In genomic region chr4:88523325-88524129, GRCh38 we compare ENCODE assay signal across 8 cellular contexts. TPM values are rescaled to one million over a fixed set of nuclear protein-coding genes. Genes with fewer than 3 reads are reported as not detected.
DNase-seq lines count a peak whose midpoint lies in the region; ATAC-seq, FAIRE-seq and TF ChIP-seq lines count a peak whose summit lies in the region.

Gene PYURF (minus strand): TSS chr4:88523776. CDS start chr4:88523700, 76 bp downstream.

- H3K27me3 Mint-ChIP-seq in CD14-positive monocyte (ENCODE audit: low read depth in 3 of 3) = peaks cover 0 to 2% (median 0%) of the 10 kb centered on the region in 3 donors

- FAIRE-seq in HepG2 (lab: Jason Lieb, UNC) = peak; percentile 65

- TF ChIP-seq CTCF in CD14-positive monocyte (IDR thresholded peaks at IDR 0.05) = no peak
- peak; percentile 43 for TF ChIP-seq CTCF in HepG2 (CRISPR knock-in tag; IDR thresholded peaks at IDR 0.05)

- H3K4me1 Mint-ChIP-seq in CD14-positive monocyte = peaks cover 17% of the 10 kb centered on the region

- ATAC-seq in GM19395 (IDR thresholded peaks at IDR 0.05; ENCODE audit: unreplicated experiment) = peak; percentile 81
- ATAC-seq in HG03558 (IDR thresholded peaks at IDR 0.05; ENCODE audit: extremely low read depth, unreplicated experiment) = peak; percentile 68
- peak; percentile 97 for ATAC-seq in HepG2

- peak within 1 kb of the TSS; percentile 71 to 89 (median 84) for H3K27ac Mint-ChIP-seq in CD14-positive monocyte

- H3K4me3 Mint-ChIP-seq in CD14-positive monocyte = peak within 1 kb of the TSS; percentile 94 to 95

- H2AFZ ChIP-seq in HepG2 (ENCODE audit: low read length) = peak within 1 kb of the TSS; percentile 86

- H3K36me3 Mint-ChIP-seq in CD14-positive monocyte = peaks cover 12 to 19% of the 10 kb centered on the region in 2 donors

- H4K20me1 ChIP-seq in HepG2 (ENCODE audit: insufficient read depth, low read length) = no peaks in the 10 kb centered on the region

- DNase-seq in CD14-positive monocyte (ENCODE audit: low spot score) (peak; percentile 78), NCI-H748 (lab: John Stamatoyannopoulos, UW; ENCODE audit: unreplicated experiment) (peak; percentile 93), dermis blood vessel endothelial cell (peak; percentile 95), HepG2 (ENCODE audit: low spot score) (peak; percentile 86)
- peak; percentile 57 to 58 for DNase-seq in activated CD4-positive, alpha-beta T cell treated with anti-CD3 and anti-CD28 coated beads, Interleukin-2, amount 50 U/mL, for 4 hours
- DNase-seq in stimulated activated CD4-positive, alpha-beta T cell treated with anti-CD3 and anti-CD28 coated beads, Interleukin-4, amount 100 ng/mL, for 1 hour = peak; percentile 83

- peak within 1 kb of the TSS; percentile 72 for H3K4me2 ChIP-seq in HepG2 (ENCODE audit: low read depth, low read length)

- 2% methylated on average over 16 of the region's 68 CpGs for WGBS in HepG2 (ENCODE audit: low lambda C conversion rate)

- no TSS peak for BruUV-seq in HepG2 (replicated peaks; lab: Mats Ljungman, UMichigan)

- no peaks in the 10 kb centered on the region for H3K27me3 ChIP-seq in HepG2 (ENCODE audit: control insufficient read depth in 1 of 2, insufficient read depth in 2 of 2, low read length in 2 of 2)

- TF ChIP-seq EP300 in HepG2 (IDR thresholded peaks at IDR 0.05; ENCODE audit: low read depth in 2 of 2, low read length in 2 of 2) (no peak), HepG2 (CRISPR knock-in tag; IDR thresholded peaks at IDR 0.05; ENCODE audit: borderline replicate concordance) (0 out of 2 replicates have a peak, but pooled peaks have one; percentile 54)

- in situ Hi-C loops in HepG2 (cut with HindIII; ENCODE audit: extremely low pct_ligation_motif_present, low pct_unique_long_range_greater_than_20kb) = no loop called here

- intact Hi-C loops in CD14-positive monocyte (cut with micrococcal nuclease) (no loop called here), HepG2 (cut with micrococcal nuclease; ENCODE audit: unreplicated experiment) (loop anchor here (1.0 to 5.0 kb wide), 5 partner anchors 70 to 589 kb away; partner anchors contain the start of genes PPM1K and TIGD2)

- TF ChIP-seq RAD21 in HepG2 (CRISPR knock-in tag; IDR thresholded peaks at IDR 0.05) = peak; percentile 31; the same call in 1 of the 2 replicates

- H3K4me3 ChIP-seq in HepG2 (replicated peaks in 1 of 3; ENCODE audit: insufficient read depth in 1 of 3, low read depth in 2 of 3, low read length in 3 of 3) = peak within 1 kb of the TSS; percentile 95 to 98 (median 96)

- H3K79me2 ChIP-seq in HepG2 (ENCODE audit: insufficient read depth, low read length) = peaks cover 20% of the 10 kb centered on the region

- POLR2A ChIA-PET in HepG2 (lab: Yijun Ruan, JAX) = interaction anchor here (1.0 to 1.8 kb wide), 4 partner anchors 14 to 240 kb away, joined by 3 to 9 read pairs (median 4); partner anchors contain the start of gene PPM1K

- H3K9me3 ChIP-seq in HepG2 (ENCODE audit: low read length) = no peaks in the 10 kb centered on the region

- peaks cover 2 to 16% of the 10 kb centered on the region in 2 experiments; a peak in 3 of 5 replicates for H3K36me3 ChIP-seq in HepG2 (replicated peaks in 1 of 2; ENCODE audit: control insufficient read depth in 1 of 2, insufficient read depth in 2 of 2, low read length in 2 of 2)

- H3K27ac ChIP-seq in HepG2 (ENCODE audit: extremely low read length, insufficient read depth, low read length) = peak within 1 kb of the TSS; percentile 94

- H3K9ac ChIP-seq in HepG2 (ENCODE audit: insufficient read depth, low read depth, low read length) = peak within 1 kb of the TSS; percentile 95

- peak; percentile 87 to 95 for TF ChIP-seq POLR2A in HepG2 (IDR thresholded peaks at IDR 0.05; ENCODE audit: insufficient read depth in 1 of 2, low read depth in 2 of 2, low read length in 2 of 2)

- peaks cover 28% of the 10 kb centered on the region for H3K4me1 ChIP-seq in HepG2 (ENCODE audit: insufficient read depth, low read length)

- H3K9me3 Mint-ChIP-seq in CD14-positive monocyte = no peaks in the 10 kb centered on the region

- CTCF ChIA-PET in HepG2 (lab: Yijun Ruan, JAX; ENCODE audit: low intra/inter-chr PET ratio, low total read pairs) = no interaction called here

TF ChIP-seq in HepG2, 621 proteins besides CTCF, POLR2A, EP300 and RAD21 (continues in another document):
- TF ChIP-seq ZNF543 (CRISPR knock-in tag; IDR thresholded peaks at IDR 0.05) (no peak; the same call in 1 of the 2 replicates), ZNF567 (CRISPR knock-in tag; IDR thresholded peaks at IDR 0.05; ENCODE audit: borderline replicate concordance) (no peak; the same call in 1 of the 2 replicates), HDAC6 (IDR thresholded peaks at IDR 0.05; ENCODE audit: low read depth, low read length) (no peak), HNF4A (CRISPR knock-in tag; IDR thresholded peaks at IDR 0.05) (peak; percentile 42; the same call in 1 of the 2 replicates), TBP (CRISPR knock-in tag; IDR thresholded peaks at IDR 0.05) (no peak), ZFP36L1 (CRISPR knock-in tag; IDR thresholded peaks at IDR 0.05) (peak; percentile 93; the same call in 1 of the 2 replicates)

RNA-seq across cellular contexts. Expression of gene PYURF, which starts in this region (rescaled TPM):
- polyA plus RNA-seq in CD14-positive monocyte (100 to 1,000 TPM; 220 to 227 TPM), HepG2 (2011; rRNA removed) (48.5 and 59.9 TPM in 2 replicates)
- total RNA-seq in dermis blood vessel endothelial cell (64.4 and 78.1 TPM in 2 replicates), HepG2 (2016; rRNA removed; fragmentation: Illumina TruSeq; extraction: Trizol) (95.2 and 121 TPM in 2 replicates)
- total RNA-seq in HepG2 (2016; cell fraction: cytosol; rRNA removed; fragmentation: Illumina TruSeq; extraction: Trizol; ENCODE audit: low read depth) = 49.6 and 61.9 TPM in 2 replicates
- 99.0 and 128 TPM in 2 replicates for total RNA-seq in HepG2 (2016; cell fraction: insoluble cytoplasmic fraction; rRNA removed; fragmentation: Illumina TruSeq; extraction: Trizol)
- 117 and 130 TPM in 2 replicates for total RNA-seq in HepG2 (2016; cell fraction: membrane; rRNA removed; fragmentation: Illumina TruSeq; extraction: Trizol)
- total RNA-seq in HepG2 (2016; cell fraction: nucleus; rRNA removed; fragmentation: Illumina TruSeq; extraction: Trizol) = 40.4 and 44.2 TPM in 2 replicates
- 32.7 and 41.7 TPM in 2 replicates for polyA plus RNA-seq in HepG2 (2011; cell fraction: cytosol; rRNA removed)
- 7.7 and 11.5 TPM in 2 replicates for polyA plus RNA-seq in HepG2 (2011; cell fraction: nucleus; rRNA removed)
- 59.8 and 60.1 TPM in 2 replicates for polyA plus RNA-seq in HepG2 (2012)
- polyA plus RNA-seq in HepG2 (2016; cell fraction: cytosol; fragmentation: Illumina TruSeq; extraction: Trizol; ENCODE audit: low read depth) = 55.3 and 83.1 TPM in 2 replicates
- polyA plus RNA-seq in HepG2 (2016; cell fraction: insoluble cytoplasmic fraction; fragmentation: Illumina TruSeq; extraction: Trizol; ENCODE audit: low read depth) = 124 and 143 TPM in 2 replicates
- polyA plus RNA-seq in HepG2 (2016; cell fraction: membrane; fragmentation: Illumina TruSeq; extraction: Trizol; ENCODE audit: low read depth) = 101 and 120 TPM in 2 replicates
- 61.1 and 65.9 TPM in 2 replicates for polyA plus RNA-seq in HepG2 (2016; cell fraction: nucleus; fragmentation: Illumina TruSeq; extraction: Trizol; ENCODE audit: insufficient read depth, low read depth)
- 12.3 and 21.3 TPM in 2 replicates for polyA minus RNA-seq in HepG2 (2011; rRNA and poly(A)+ RNA removed; ENCODE audit: low replicate concordance)
- polyA minus RNA-seq in HepG2 (2011; cell fraction: cytosol; rRNA and poly(A)+ RNA removed) = 10.9 TPM in 2 replicates
- 5.9 and 8.5 TPM in 2 replicates for polyA minus RNA-seq in HepG2 (2011; cell fraction: nucleus; rRNA and poly(A)+ RNA removed)

Comparison
In these comparisons a context has a peak if more than half of its experiments do, and no peak if none do; other contexts are left out.
1. Peak in every context shown above with its lines: DNase-seq, ATAC-seq, H3K4me3 ChIP-seq and H3K27ac ChIP-seq.